14 cellular contexts compared by ENCODE assay signal in the genomic region with DNA sequence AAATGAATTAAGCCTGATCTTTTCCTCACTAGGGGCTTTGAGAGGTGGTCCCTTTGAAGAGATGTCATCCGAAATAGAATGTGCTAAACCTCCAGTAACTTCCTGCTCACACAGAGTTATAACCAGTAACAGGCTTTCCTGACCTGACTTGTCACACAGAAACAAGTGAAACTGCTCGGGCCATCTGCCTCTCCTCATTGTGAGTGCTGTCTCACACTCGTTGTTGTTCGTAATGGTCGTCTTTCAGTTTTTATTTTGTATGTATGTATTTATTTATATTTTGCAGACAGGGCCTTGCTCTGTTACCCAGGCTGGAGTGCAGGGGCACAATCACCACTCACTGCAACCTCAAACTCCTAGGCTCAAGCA. TPM values are rescaled to one million over a fixed set of nuclear protein-coding genes. Genes with fewer than 3 reads are reported as not detected.
DNase-seq lines count a peak whose midpoint lies in the region; ATAC-seq and TF ChIP-seq lines count a peak whose summit lies in the region.
"Had no signal": no experiment of that assay in that cellular context is flagged by ENCODE, and none has a peak within 500 bp of the region (broad histone marks: within the 10 kb centered on the region; RNA-seq: fewer than 3 reads in every experiment).

No MANE protein-coding gene starts in this region.

- H3K27ac Mint-ChIP-seq in endodermal cell (no peak overlapping the region), progenitor cell of endocrine pancreas (no peak overlapping the region)
- H3K27ac Mint-ChIP-seq: activated CD8-positive, alpha-beta T cell treated with anti-CD3 and anti-CD28 coated beads, Interleukin-2, amount 10 ng/mL, durations not matched to agents 7 days and 5 days; stimulated activated naive CD8-positive, alpha-beta T cell treated with anti-CD3 and anti-CD28 coated beads, Interleukin-15, amount 100 ng/mL, for 72 hours had no signal

- ATAC-seq in GM18909 (IDR thresholded peaks at IDR 0.05; ENCODE audit: poor library complexity, unreplicated experiment): no peak
- ATAC-seq: activated CD8-positive, alpha-beta T cell treated with anti-CD3 and anti-CD28 coated beads, Interleukin-2, amount 10 ng/mL, durations not matched to agents 7 days and 5 days; stimulated activated naive CD8-positive, alpha-beta T cell treated with anti-CD3 and anti-CD28 coated beads, Interleukin-15, amount 100 ng/mL, for 72 hours had no signal

- H3K4me3 Mint-ChIP-seq in endodermal cell (no peak overlapping the region), progenitor cell of endocrine pancreas (ENCODE audit: low read depth) (no peak overlapping the region)
- H3K4me3 Mint-ChIP-seq: activated CD8-positive, alpha-beta T cell treated with anti-CD3 and anti-CD28 coated beads, Interleukin-2, amount 10 ng/mL, durations not matched to agents 7 days and 5 days; stimulated activated naive CD8-positive, alpha-beta T cell treated with anti-CD3 and anti-CD28 coated beads, Interleukin-15, amount 100 ng/mL, for 72 hours had no signal

- H3K9me3 ChIP-seq in endodermal cell (ENCODE audit: control insufficient read depth, low read length): no peaks in the 10 kb centered on the region

- no peak overlapping the region for H3K27ac ChIP-seq in endodermal cell (ENCODE audit: low read depth, low read length)

- 82 to 94% methylated on average over 2 to 5 of the region's 5 CpGs for WGBS in endodermal cell (ENCODE audit: insufficient coverage in 1 of 2, insufficient read length in 1 of 2), 2 experiments

- TF ChIP-seq CTCF in GM13977 (IDR thresholded peaks at IDR 0.05; ENCODE audit: extremely low read depth, insufficient read depth, missing control alignments) (no peak), endodermal cell (conservative IDR thresholded peaks at IDR 0.05) (no peak), progenitor cell of endocrine pancreas (IDR thresholded peaks at IDR 0.05; ENCODE audit: unreplicated experiment) (no peak)

- H3K36me3 ChIP-seq in endodermal cell (ENCODE audit: control insufficient read depth, insufficient read depth, low read length): no peaks in the 10 kb centered on the region

- H3K4me1 ChIP-seq in endodermal cell (ENCODE audit: control insufficient read depth, insufficient read depth, low read length): peaks cover 13% of the 10 kb centered on the region

- peaks cover 3% of the 10 kb centered on the region for H3K27me3 Mint-ChIP-seq in endodermal cell (ENCODE audit: insufficient read depth)
- H3K27me3 Mint-ChIP-seq in progenitor cell of endocrine pancreas: peaks cover 4% of the 10 kb centered on the region

- in situ Hi-C loops in GM13977 (cut with MboI; ENCODE audit: low pct_unique_long_range_greater_than_20kb, low sequenced_read_pairs, unreplicated experiment): no loop called here

- H3K9me3 Mint-ChIP-seq in endodermal cell (no peaks in the 10 kb centered on the region), progenitor cell of endocrine pancreas (ENCODE audit: low read depth) (no peaks in the 10 kb centered on the region)
- H3K9me3 Mint-ChIP-seq: stimulated activated naive CD8-positive, alpha-beta T cell treated with anti-CD3 and anti-CD28 coated beads, Interleukin-15, amount 100 ng/mL, for 72 hours had no signal

- H3K4me1 Mint-ChIP-seq in endodermal cell (peaks cover 36% of the 10 kb centered on the region), progenitor cell of endocrine pancreas (ENCODE audit: low read depth) (peaks cover 20% of the 10 kb centered on the region)
- H3K4me1 Mint-ChIP-seq: stimulated activated naive CD8-positive, alpha-beta T cell treated with anti-CD3 and anti-CD28 coated beads, Interleukin-15, amount 100 ng/mL, for 72 hours had no signal

- DNase-seq in AG20443 (ENCODE audit: low spot score): peak; percentile 8
- peak; percentile 45 for DNase-seq in GM13977 (ENCODE audit: low spot score)
- DNase-seq in endodermal cell: peak; percentile 38
- DNase-seq in progenitor cell of endocrine pancreas (ENCODE audit: low spot score, unreplicated experiment): peak; percentile 1
- DNase-seq in DMS53 (lab: John Stamatoyannopoulos, UW): no peak
- DNase-seq in RKO (ENCODE audit: low spot score): no peak
- no peak for DNase-seq in NCI-H1092 treated with DMSO at 0.1 percent for 48 hours (lab: John Stamatoyannopoulos, UW)
- DNase-seq: activated CD8-positive, alpha-beta T cell treated with anti-CD3 and anti-CD28 coated beads, Interleukin-2, amount 10 ng/mL, durations not matched to agents 7 days and 5 days; activated naive CD4-positive, alpha-beta T cell treated with Interleukin-2 at 50 U/mL for 16 hours; hippocampal formation; NCI-H1092; stimulated activated naive CD8-positive, alpha-beta T cell treated with anti-CD3 and anti-CD28 coated beads, Interleukin-15, amount 100 ng/mL, for 72 hours had no signal

- H3K9ac ChIP-seq in endodermal cell (ENCODE audit: extremely low read depth, low read length, poor library complexity, severe bottlenecking): no peak overlapping the region

- no peaks in the 10 kb centered on the region for H3K27me3 ChIP-seq in endodermal cell (ENCODE audit: control insufficient read depth, insufficient read depth, low read length, poor library complexity, severe bottlenecking)

- H3K36me3 Mint-ChIP-seq in endodermal cell (ENCODE audit: low read depth) (no peaks in the 10 kb centered on the region), progenitor cell of endocrine pancreas (ENCODE audit: insufficient read depth) (no peaks in the 10 kb centered on the region)

- H3K4me3 ChIP-seq in endodermal cell (ENCODE audit: low read length): no peak overlapping the region

RNA-seq across cellular contexts. Expression of a gene that starts 24.0 kb away (rescaled TPM):
- 1 to 10 TPM in 1 of 2 donors, under 1 TPM in 1; 0.27 to 1.2 TPM for total RNA-seq in endodermal cell
- polyA plus RNA-seq in endodermal cell (2013, experiment 1 of 2): 1.6 TPM
- 2.4 TPM for polyA plus RNA-seq in endodermal cell (2013, experiment 2 of 2)
- 0.18 TPM in 1 of 2 replicates, not detected in the other for total RNA-seq in progenitor cell of endocrine pancreas
- total RNA-seq: endothelial cell of umbilical vein had no signal
- polyA plus RNA-seq: endothelial cell of umbilical vein had no signal

RNA-seq across cellular contexts. Expression of a gene that starts 54.0 kb away (rescaled TPM):
- total RNA-seq in endodermal cell (10 to 100 TPM in 1 of 2 donors, 1 to 10 TPM in 1; 4.9 to 18.5 TPM), progenitor cell of endocrine pancreas (4.6 and 4.8 TPM in 2 replicates)
- polyA plus RNA-seq in endodermal cell (2013, experiment 1 of 2): 3.5 TPM
- 2.4 TPM for polyA plus RNA-seq in endodermal cell (2013, experiment 2 of 2)

Comparison
In these comparisons a context has a peak if more than half of its experiments do, and no peak if none do; other contexts are left out.
1. DNase-seq: peak in AG20443 (single experiment), GM13977 (single experiment), endodermal cell (single experiment) and progenitor cell of endocrine pancreas (single experiment); none in DMS53 (single experiment), RKO (single experiment) and NCI-H1092 treated with DMSO at 0.1 percent for 48 hours (single experiment).